In genomic region chr1:121551499-121551898, GRCh38 we compare ENCODE assay signal across 8 cellular contexts.
DNase-seq lines count a peak whose midpoint lies in the region; ATAC-seq and FAIRE-seq lines count a peak whose summit lies in the region.
"Not testable (repeated sequence)": the region's sequence is repeated elsewhere in the genome, so short reads cannot be mapped to it uniquely, and the experiment has no call there.

No MANE protein-coding gene starts in this region.

- not testable (repeated sequence) for H4K20me1 ChIP-seq in BLaER1 treated with 17β-estradiol and CSF1 and Interleukin-3, amounts not matched to agents 10 nM and 100 nM

- H3K4me2 ChIP-seq in BLaER1 treated with 17β-estradiol and CSF1 and Interleukin-3, amounts not matched to agents 10 nM and 100 nM, result peak overlapping the region; percentile 3 to 57 (median 44); a peak in 18 of 22 replicates

- H3K27me3 ChIP-seq in BLaER1 treated with 17β-estradiol and CSF1 and Interleukin-3, amounts not matched to agents 10 nM and 100 nM, result not testable (repeated sequence)

- CTCF ChIA-PET in activated CD8-positive, alpha-beta memory T cell treated with anti-CD3 and anti-CD28 coated beads, Interleukin-2, amount 10 ng/mL, durations not matched to agents 7 days and 5 days (lab: Charles Lee), result interaction anchor here (2.4 kb wide), 1 partner anchor 32 kb away, joined by 8 read pairs; no protein-coding TSS in a partner anchor

- H3K27me3 Mint-ChIP-seq in T-helper 2 cell treated with Interferon-gamma antibody and Interleukin-4, amounts not matched to agents 5 μg/mL and 100 μg/mL, for 36 hours (ENCODE audit: low read depth); activated CD8-positive, alpha-beta memory T cell treated with anti-CD3 and anti-CD28 coated beads, Interleukin-2, amount 10 ng/mL, durations not matched to agents 7 days and 5 days; activated naive CD8-positive, alpha-beta T cell treated with anti-CD3 and anti-CD28 coated beads, Interleukin-2, amount 10 ng/mL, durations not matched to agents 7 days and 5 days; immature natural killer cell (ENCODE audit: low read depth in 3 of 3): not testable (repeated sequence)

- not testable (repeated sequence) for H3K27ac ChIP-seq in BLaER1 treated with 17β-estradiol and CSF1 and Interleukin-3, amounts not matched to agents 10 nM and 100 nM

- peaks cover 7 to 42% (median 23%) of the 10 kb centered on the region in 10 experiments; a peak in 19 of 20 replicates for H3K4me1 ChIP-seq in BLaER1 treated with 17β-estradiol and CSF1 and Interleukin-3, amounts not matched to agents 10 nM and 100 nM

- H3K9me3 Mint-ChIP-seq in T-helper 2 cell treated with Interferon-gamma antibody and Interleukin-4, amounts not matched to agents 5 μg/mL and 100 μg/mL, for 36 hours; activated CD8-positive, alpha-beta memory T cell treated with anti-CD3 and anti-CD28 coated beads, Interleukin-2, amount 10 ng/mL, durations not matched to agents 7 days and 5 days (ENCODE audit: low read depth); activated naive CD8-positive, alpha-beta T cell treated with anti-CD3 and anti-CD28 coated beads, Interleukin-2, amount 10 ng/mL, durations not matched to agents 7 days and 5 days; immature natural killer cell: not testable (repeated sequence)

- peak overlapping the region; percentile 13 for H3K27ac Mint-ChIP-seq in T-helper 2 cell treated with Interferon-gamma antibody and Interleukin-4, amounts not matched to agents 5 μg/mL and 100 μg/mL, for 36 hours
- H3K27ac Mint-ChIP-seq in activated CD8-positive, alpha-beta memory T cell treated with anti-CD3 and anti-CD28 coated beads, Interleukin-2, amount 10 ng/mL, durations not matched to agents 7 days and 5 days, result peak overlapping the region; percentile 63
- peak overlapping the region; percentile 54 for H3K27ac Mint-ChIP-seq in activated naive CD8-positive, alpha-beta T cell treated with anti-CD3 and anti-CD28 coated beads, Interleukin-2, amount 10 ng/mL, durations not matched to agents 7 days and 5 days
- H3K27ac Mint-ChIP-seq in immature natural killer cell, result not testable (repeated sequence)

- not testable (repeated sequence) for H3K9ac ChIP-seq in BLaER1 treated with 17β-estradiol and CSF1 and Interleukin-3, amounts not matched to agents 10 nM and 100 nM

- H3K4me1 Mint-ChIP-seq in T-helper 2 cell treated with Interferon-gamma antibody and Interleukin-4, amounts not matched to agents 5 μg/mL and 100 μg/mL, for 36 hours (ENCODE audit: low read depth), result peaks cover 33% of the 10 kb centered on the region
- peaks cover 22% of the 10 kb centered on the region for H3K4me1 Mint-ChIP-seq in activated CD8-positive, alpha-beta memory T cell treated with anti-CD3 and anti-CD28 coated beads, Interleukin-2, amount 10 ng/mL, durations not matched to agents 7 days and 5 days
- H3K4me1 Mint-ChIP-seq in activated naive CD8-positive, alpha-beta T cell treated with anti-CD3 and anti-CD28 coated beads, Interleukin-2, amount 10 ng/mL, durations not matched to agents 7 days and 5 days, result peaks cover 13% of the 10 kb centered on the region
- H3K4me1 Mint-ChIP-seq in immature natural killer cell, result peaks cover 12 to 27% of the 10 kb centered on the region in 2 donors

- not testable (repeated sequence) for H3K9me3 ChIP-seq in BLaER1 treated with 17β-estradiol and CSF1 and Interleukin-3, amounts not matched to agents 10 nM and 100 nM (replicated peaks in 1 of 11)

- POLR2A ChIA-PET in activated naive CD8-positive, alpha-beta T cell treated with anti-CD3 and anti-CD28 coated beads, Interleukin-2, amount 10 ng/mL, durations not matched to agents 7 days and 5 days (lab: Charles Lee), result interaction anchor here (1.7 kb wide), 1 partner anchor 32 kb away, joined by 5 read pairs; no protein-coding TSS in a partner anchor

- H3K4me3 Mint-ChIP-seq in T-helper 2 cell treated with Interferon-gamma antibody and Interleukin-4, amounts not matched to agents 5 μg/mL and 100 μg/mL, for 36 hours, result peak overlapping the region; percentile 8
- H3K4me3 Mint-ChIP-seq in activated CD8-positive, alpha-beta memory T cell treated with anti-CD3 and anti-CD28 coated beads, Interleukin-2, amount 10 ng/mL, durations not matched to agents 7 days and 5 days, result not testable (repeated sequence)
- H3K4me3 Mint-ChIP-seq in activated naive CD8-positive, alpha-beta T cell treated with anti-CD3 and anti-CD28 coated beads, Interleukin-2, amount 10 ng/mL, durations not matched to agents 7 days and 5 days, result peak overlapping the region; percentile 24
- peak overlapping the region in 3 of 5 donors; percentile 7 to 57 (median 23) for H3K4me3 Mint-ChIP-seq in immature natural killer cell

- not testable (repeated sequence) for H3K36me3 ChIP-seq in BLaER1 treated with 17β-estradiol and CSF1 and Interleukin-3, amounts not matched to agents 10 nM and 100 nM

- ATAC-seq in activated CD8-positive, alpha-beta memory T cell treated with anti-CD3 and anti-CD28 coated beads, Interleukin-2, amount 10 ng/mL, durations not matched to agents 7 days and 5 days, result peak; percentile 58
- ATAC-seq in activated naive CD8-positive, alpha-beta T cell treated with anti-CD3 and anti-CD28 coated beads, Interleukin-2, amount 10 ng/mL, durations not matched to agents 7 days and 5 days (ENCODE audit: low read depth), result peak; percentile 75

- peak; percentile 93 for FAIRE-seq in HTR-8/SVneo (lab: Jason Lieb, UNC)
- FAIRE-seq in urothelium cell line (lab: Jason Lieb, UNC), result peak; percentile 59

- not testable (repeated sequence) for H3K4me3 ChIP-seq in BLaER1 treated with 17β-estradiol and CSF1 and Interleukin-3, amounts not matched to agents 10 nM and 100 nM

- not testable (repeated sequence) for DNase-seq in HTR-8/SVneo (ENCODE audit: insufficient read length, low spot score); T-helper 2 cell treated with Interferon-gamma antibody and Interleukin-4, amounts not matched to agents 5 μg/mL and 100 μg/mL, for 36 hours (ENCODE audit: low spot score); activated CD8-positive, alpha-beta memory T cell treated with anti-CD3 and anti-CD28 coated beads, Interleukin-2, amount 10 ng/mL, durations not matched to agents 7 days and 5 days; activated naive CD8-positive, alpha-beta T cell treated with anti-CD3 and anti-CD28 coated beads, Interleukin-2, amount 10 ng/mL, durations not matched to agents 7 days and 5 days; urothelium cell line (ENCODE audit: low spot score)
- peak; percentile 7 for DNase-seq in NOMO-1 treated with DMSO at 0.1 percent for 48 hours (lab: John Stamatoyannopoulos, UW; ENCODE audit: unreplicated experiment)
- peak in 2 of 3 donors; percentile 1 to 4 for DNase-seq in immature natural killer cell

- H3K36me3 Mint-ChIP-seq in T-helper 2 cell treated with Interferon-gamma antibody and Interleukin-4, amounts not matched to agents 5 μg/mL and 100 μg/mL, for 36 hours (ENCODE audit: low read depth), result peaks cover 12% of the 10 kb centered on the region
- peaks cover 19% of the 10 kb centered on the region for H3K36me3 Mint-ChIP-seq in activated CD8-positive, alpha-beta memory T cell treated with anti-CD3 and anti-CD28 coated beads, Interleukin-2, amount 10 ng/mL, durations not matched to agents 7 days and 5 days
- peaks cover 16% of the 10 kb centered on the region for H3K36me3 Mint-ChIP-seq in activated naive CD8-positive, alpha-beta T cell treated with anti-CD3 and anti-CD28 coated beads, Interleukin-2, amount 10 ng/mL, durations not matched to agents 7 days and 5 days
- not testable (repeated sequence) for H3K36me3 Mint-ChIP-seq in immature natural killer cell
